ENCODE assay signal across 2 cellular contexts in the genomic region with DNA sequence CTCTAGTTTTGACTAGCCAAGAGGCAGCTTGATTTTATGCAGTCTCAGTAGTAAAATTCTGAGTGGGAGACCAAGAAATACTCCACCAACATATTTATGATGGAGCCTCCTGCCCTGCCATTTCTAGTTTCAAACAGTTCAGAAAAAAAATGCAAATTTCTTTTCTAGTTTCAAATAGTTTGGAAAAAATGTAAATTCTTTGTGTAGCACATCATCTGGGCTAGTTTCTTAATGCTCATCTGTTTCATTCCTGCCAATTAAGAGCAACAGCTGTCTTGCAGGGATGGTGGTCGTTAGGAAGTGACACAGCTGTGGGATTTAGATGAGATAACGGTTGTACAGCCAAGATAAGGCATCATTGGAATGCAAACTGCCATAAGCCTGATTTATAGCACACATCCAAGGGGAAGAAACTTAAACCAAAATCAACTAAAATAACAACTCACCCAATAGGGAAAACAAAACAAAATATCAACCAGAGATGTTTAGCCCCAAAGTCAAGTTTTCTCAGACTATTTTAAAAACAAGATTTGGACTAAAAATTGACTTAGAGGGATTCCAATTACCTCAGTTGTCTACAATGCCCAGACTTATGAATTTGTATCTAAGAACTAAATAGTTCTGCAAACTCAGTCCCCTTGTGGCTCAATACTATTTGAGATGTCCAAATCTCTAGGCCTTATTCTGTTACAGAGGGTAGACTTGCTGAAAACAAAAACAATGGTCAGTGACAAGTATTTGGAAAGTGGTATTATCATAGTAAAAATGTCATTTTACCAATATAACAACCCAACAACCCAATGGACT.
TF ChIP-seq lines count a peak whose summit lies in the region.

No MANE protein-coding gene starts in this region.

TF ChIP-seq in SK-N-SH, 30 proteins besides CTCF, POLR2A, EP300 and RAD21 (continued from another document):
- TF ChIP-seq CHD2 (IDR thresholded peaks at IDR 0.05; ENCODE audit: low read length, partially characterized antibody) (no peak), FOSL2 (IDR thresholded peaks at IDR 0.05; ENCODE audit: borderline replicate concordance, low read depth) (peak; percentile 30; the same call in 1 of the 2 replicates), FOXJ3 (CRISPR knock-in tag; IDR thresholded peaks at IDR 0.05) (no peak), RFX5 (IDR thresholded peaks at IDR 0.05; ENCODE audit: low read length) (no peak), GATA2 (CRISPR knock-in tag; IDR thresholded peaks at IDR 0.05) (no peak), TAF1 (IDR thresholded peaks at IDR 0.05; ENCODE audit: borderline replicate concordance, low read depth, low read length) (no peak), YY1 (IDR thresholded peaks at IDR 0.05; ENCODE audit: low read depth) (no peak), GABPA (IDR thresholded peaks at IDR 0.05; ENCODE audit: low read depth) (no peak), TEAD4 (IDR thresholded peaks at IDR 0.05; ENCODE audit: borderline replicate concordance, insufficient read depth) (peak; percentile 64; the same call in 1 of the 2 replicates), POLR2AphosphoS5 (IDR thresholded peaks at IDR 0.05; ENCODE audit: low read depth, low read length) (no peak), REST (IDR thresholded peaks at IDR 0.05; ENCODE audit: low read depth, low read length) (no peak), NFIC (IDR thresholded peaks at IDR 0.05; ENCODE audit: borderline replicate concordance) (peak; percentile 50), RXRA (IDR thresholded peaks at IDR 0.05; ENCODE audit: borderline replicate concordance, low read depth) (no peak), SIN3A (IDR thresholded peaks at IDR 0.05; ENCODE audit: borderline replicate concordance, low read depth, low read length) (no peak), FOXM1 (IDR thresholded peaks at IDR 0.05; ENCODE audit: low read depth) (peak; percentile 64; the same call in 1 of the 2 replicates)
- TF ChIP-seq, protein P1, sequence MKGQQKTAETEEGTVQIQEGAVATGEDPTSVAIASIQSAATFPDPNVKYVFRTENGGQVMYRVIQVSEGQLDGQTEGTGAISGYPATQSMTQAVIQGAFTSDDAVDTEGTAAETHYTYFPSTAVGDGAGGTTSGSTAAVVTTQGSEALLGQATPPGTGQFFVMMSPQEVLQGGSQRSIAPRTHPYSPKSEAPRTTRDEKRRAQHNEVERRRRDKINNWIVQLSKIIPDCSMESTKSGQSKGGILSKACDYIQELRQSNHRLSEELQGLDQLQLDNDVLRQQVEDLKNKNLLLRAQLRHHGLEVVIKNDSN (IDR thresholded peaks at IDR 0.05; ENCODE audit: borderline replicate concordance, low read depth), result no peak

TF ChIP-seq in SK-N-SH treated with all-trans-retinoic acid at 6 μM for 48 hours, 23 proteins besides CTCF, POLR2A, EP300 and RAD21 (continued from another document):
- TF ChIP-seq PATZ1 (CRISPR knock-in tag; IDR thresholded peaks at IDR 0.05; ENCODE audit: borderline replicate concordance), result no peak
- TF ChIP-seq RARB (CRISPR knock-in tag; IDR thresholded peaks at IDR 0.05), result no peak
- no peak for TF ChIP-seq BACH2 (CRISPR knock-in tag; IDR thresholded peaks at IDR 0.05; ENCODE audit: borderline replicate concordance)
- no peak for TF ChIP-seq ZNF8 (CRISPR knock-in tag; IDR thresholded peaks at IDR 0.05)
- TF ChIP-seq ZNF70 (CRISPR knock-in tag; IDR thresholded peaks at IDR 0.05), result no peak
